ENCODE assay signal across 8 cellular contexts in the genomic region with DNA sequence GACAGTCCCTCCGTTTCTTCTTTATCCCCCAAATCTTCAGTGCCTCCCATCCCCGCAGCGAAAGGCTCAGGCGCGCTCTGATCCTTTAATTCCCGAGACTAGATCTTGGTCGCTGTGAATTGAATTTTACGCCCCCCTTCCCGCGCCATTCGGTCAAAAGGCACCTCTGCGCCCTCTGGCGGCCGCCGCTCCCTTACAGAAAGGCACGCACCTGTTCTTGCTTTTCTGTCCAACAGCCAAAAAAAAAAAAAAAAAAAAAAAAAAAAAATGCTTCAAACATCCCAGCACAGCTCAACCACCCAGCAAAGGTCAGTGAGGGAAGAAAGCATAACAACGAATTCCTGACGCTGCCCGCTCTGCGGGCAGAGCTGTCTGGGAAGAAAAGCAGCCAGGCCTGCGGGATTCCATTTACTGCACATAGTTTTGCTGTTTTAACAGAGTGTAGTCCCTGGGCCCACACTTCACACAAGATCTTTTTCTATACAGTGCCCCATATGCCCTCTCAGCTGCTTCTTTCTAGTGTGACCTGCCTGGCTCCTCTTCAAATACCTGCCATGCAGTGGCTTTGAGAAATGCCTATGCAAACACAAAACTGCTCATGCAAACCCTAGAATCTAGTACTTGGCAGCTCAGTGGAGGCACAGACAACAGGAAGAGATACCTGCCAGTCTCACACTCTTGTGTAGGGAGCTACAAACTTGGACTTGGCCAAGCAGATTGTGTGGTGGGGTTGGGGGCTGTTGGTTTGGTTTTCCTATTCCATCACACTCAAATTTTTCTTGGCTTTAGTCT. TPM values are rescaled to one million over a fixed set of nuclear protein-coding genes. Genes with fewer than 3 reads are reported as not detected.
A peak's percentile ranks its signal among the peaks of the same experiment; 100 is the strongest.
DNase-seq lines count a peak whose midpoint lies in the region; ATAC-seq and TF ChIP-seq lines count a peak whose summit lies in the region.

No MANE protein-coding gene starts in this region.

- no peaks in the 10 kb centered on the region for H3K9me3 ChIP-seq in lower lobe of right lung

- peak; percentile 47 to 87 (median 76) for TF ChIP-seq CTCF in dorsolateral prefrontal cortex (IDR thresholded peaks at IDR 0.05 in 54 of 56, conservative IDR thresholded peaks at IDR 0.05 in 2 of 56; ENCODE audit: low read depth in 1 of 56, partially characterized antibody in 56 of 56)
- TF ChIP-seq CTCF in lower lobe of right lung (IDR thresholded peaks at IDR 0.05): peak; percentile 82

- H3K4me3 ChIP-seq in dorsolateral prefrontal cortex (peak overlapping the region; percentile 30 to 72 (median 57)), lower lobe of right lung (peak overlapping the region; percentile 66)

- ATAC-seq in HG02970 (IDR thresholded peaks at IDR 0.05; ENCODE audit: low FRiP score, unreplicated experiment): peak; percentile 21
- peak; percentile 56 to 59 for ATAC-seq in lower lobe of right lung
- no peak for ATAC-seq in HG03039 (IDR thresholded peaks at IDR 0.05; ENCODE audit: unreplicated experiment)

- H3K36me3 ChIP-seq in lower lobe of right lung: peaks cover 13% of the 10 kb centered on the region

- peak; percentile 85 for DNase-seq in DMS53 treated with DMSO at 0.1 percent for 48 hours (lab: John Stamatoyannopoulos, UW; ENCODE audit: unreplicated experiment)
- DNase-seq in NCI-H526 treated with DMSO at 0.1 percent for 48 hours (lab: John Stamatoyannopoulos, UW): peak; percentile 88
- peak; percentile 86 to 87 for DNase-seq in activated CD4-positive, alpha-beta T cell treated with anti-CD3 and anti-CD28 coated beads, Interleukin-2, amount 50 U/mL, for 4 hours
- DNase-seq in dorsolateral prefrontal cortex: peak; percentile 67 to 84 (median 79)
- peak; percentile 93 for DNase-seq in lower lobe of right lung
- peak; percentile 79 for DNase-seq in stimulated activated CD8-positive, alpha-beta memory T cell treated with anti-CD3 and anti-CD28 coated beads, Interleukin-12 subunit alpha, Interleukin-12 subunit beta, amount 100 ng/mL, for 1 hour (ENCODE audit: low read depth)

- intact Hi-C loops in dorsolateral prefrontal cortex (cut with DNase I): loop anchor here (2.0 to 5.0 kb wide), 5 partner anchors 34 to 91 kb away; a partner anchor contains a TSS
- intact Hi-C loops in lower lobe of right lung (cut with DNase I): loop anchor here (10.0 kb wide), 1 partner anchor 99 kb away; no protein-coding TSS in a partner anchor

- peaks cover 0 to 48% (median 21%) of the 10 kb centered on the region in 45 donors for H3K27me3 ChIP-seq in dorsolateral prefrontal cortex
- H3K27me3 ChIP-seq in lower lobe of right lung (ENCODE audit: low read depth): peaks cover 41% of the 10 kb centered on the region

- peaks cover 47% of the 10 kb centered on the region for H3K4me1 ChIP-seq in lower lobe of right lung

- H3K27ac ChIP-seq in dorsolateral prefrontal cortex: peak overlapping the region in 24 of 59 donors; percentile 8 to 89 (median 68)
- H3K27ac ChIP-seq in lower lobe of right lung: peak overlapping the region; percentile 92

RNA-seq across cellular contexts. Expression of a gene that starts 1.3 kb away (rescaled TPM):
- 10 to 100 TPM; 12.1 to 58.7 (median 20.9) TPM for total RNA-seq in dorsolateral prefrontal cortex
- total RNA-seq in lower lobe of right lung: 131 TPM

RNA-seq across cellular contexts. Expression of a gene that starts 11.3 kb away (rescaled TPM):
- total RNA-seq in dorsolateral prefrontal cortex: 1 to 10 TPM in 49 of 120 experiments, under 1 TPM in 55, not detected in 16; 0.41 to 2.6 (median 0.94) TPM
- total RNA-seq in lower lobe of right lung: 30.5 TPM

RNA-seq across cellular contexts. Expression of a gene that starts 23.6 kb away (rescaled TPM):
- total RNA-seq in dorsolateral prefrontal cortex (1,000 to 10,000 TPM in 103 of 120 experiments, 100 to 1,000 TPM in 17; 356 to 2,119 (median 1,378) TPM), lower lobe of right lung (99.1 TPM)

RNA-seq across cellular contexts. Expression of a gene that starts 36.9 kb away (rescaled TPM):
- total RNA-seq in dorsolateral prefrontal cortex (10 to 100 TPM in 119 of 120 experiments, 1 to 10 TPM in 1; 9.8 to 28.2 (median 17.7) TPM), lower lobe of right lung (15.4 TPM)
